ENCODE assay signal across 25 cellular contexts in the genomic region with DNA sequence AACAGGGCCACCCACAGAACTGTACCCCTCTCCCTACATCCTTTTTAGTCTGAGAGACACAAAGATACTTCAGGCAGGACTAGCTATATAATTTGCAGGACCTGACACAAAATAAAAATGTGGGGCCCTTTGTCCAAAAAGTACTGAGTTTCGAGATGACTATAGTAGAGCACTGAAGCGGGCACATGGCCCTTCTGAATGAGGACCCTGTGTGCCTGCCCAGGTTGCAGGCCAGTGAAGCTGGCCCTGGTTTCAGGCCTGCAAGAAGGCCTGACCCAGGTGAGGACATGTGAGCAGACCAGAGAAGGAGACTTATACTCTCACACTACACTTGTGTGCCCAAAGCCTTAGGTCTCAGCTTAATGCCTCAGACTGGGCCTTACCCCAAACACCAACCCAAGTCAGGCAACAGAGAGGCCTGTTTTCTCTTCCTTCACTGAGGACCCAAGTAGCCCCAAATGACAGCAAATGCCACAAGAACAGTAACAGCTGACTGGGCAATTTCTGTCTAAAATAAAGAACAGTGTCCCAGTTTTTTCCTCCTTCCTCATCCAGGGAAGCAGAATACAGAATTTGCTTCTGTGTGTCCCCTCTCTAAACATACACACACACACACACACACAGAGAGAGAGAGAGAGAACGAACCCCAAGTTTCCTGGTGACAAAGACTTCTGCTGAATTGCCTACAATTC.
A peak's percentile ranks its signal among the peaks of the same experiment; 100 is the strongest.
DNase-seq lines count a peak whose midpoint lies in the region; ATAC-seq and TF ChIP-seq lines count a peak whose summit lies in the region.
"Had no signal": no experiment of that assay in that cellular context is flagged by ENCODE, and none has a peak within 500 bp of the region (broad histone marks: within the 10 kb centered on the region; RNA-seq: fewer than 3 reads in every experiment).

No MANE protein-coding gene starts in this region.

- intact Hi-C loops in CD4-positive, alpha-beta T cell (cut with DNase I, micrococcal nuclease), result no loop called here
- intact Hi-C loops in OCI-LY7 (cut with micrococcal nuclease; ENCODE audit: unreplicated experiment), result no loop called here

- H4K8ac ChIP-seq in mesenchymal stem cell (ENCODE audit: low read length), result peak overlapping the region; percentile 48

- no peaks in the 10 kb centered on the region for H3K27me3 Mint-ChIP-seq in CD4-positive, alpha-beta T cell
- no peaks in the 10 kb centered on the region for H3K27me3 Mint-ChIP-seq in WTC11 (ENCODE audit: low read depth)
- H3K27me3 Mint-ChIP-seq: memory B cell had no signal

- peak overlapping the region; percentile 58 for H4K91ac ChIP-seq in mesenchymal stem cell (ENCODE audit: low read length)

- POLR2A ChIA-PET in CD4-positive, alpha-beta T cell (lab: Charles Lee), result interaction anchor here (0.7 to 1.5 kb wide), 4 partner anchors 11 to 16 kb away, joined by 3 to 8 read pairs (median 4); no protein-coding TSS in a partner anchor
- POLR2A ChIA-PET in WTC11 (lab: Charles Lee) (no interaction called here), OCI-LY7 (lab: Charles Lee) (interaction anchor here (0.5 to 3.1 kb wide), 7 partner anchors 10 to 77 kb away, joined by 3 to 15 read pairs (median 3); no protein-coding TSS in a partner anchor)

- no peak for ATAC-seq in CD4-positive, alpha-beta T cell (ENCODE audit: poor library complexity)
- no peak for ATAC-seq in WTC11
- ATAC-seq in HG02763 (IDR thresholded peaks at IDR 0.05; ENCODE audit: unreplicated experiment), result no peak
- no peak for ATAC-seq in HG02973 (IDR thresholded peaks at IDR 0.05; ENCODE audit: unreplicated experiment)
- ATAC-seq: HCT116 had no signal

- no peak for TF ChIP-seq CTCF in CD4-positive, alpha-beta T cell (IDR thresholded peaks at IDR 0.05)
- TF ChIP-seq CTCF in GM06990 (IDR thresholded peaks at IDR 0.05; ENCODE audit: insufficient read depth, low read length, poor library complexity, severe bottlenecking), result no peak
- no peak for TF ChIP-seq CTCF in WTC11 (IDR thresholded peaks at IDR 0.05)
- no peak for TF ChIP-seq CTCF in OCI-LY7 (conservative IDR thresholded peaks at IDR 0.05; ENCODE audit: low read length)

- no peak overlapping the region for H3K23ac ChIP-seq in mesenchymal stem cell (ENCODE audit: low read length in 2 of 2)

- no peaks in the 10 kb centered on the region for H3K27me3 ChIP-seq in CD4-positive, alpha-beta T cell (ENCODE audit: control insufficient read depth, insufficient read depth, low read length)
- H3K27me3 ChIP-seq in GM06990 (replicated peaks; ENCODE audit: control insufficient read depth, insufficient read depth, low read length) (no peaks in the 10 kb centered on the region), mesenchymal stem cell (ENCODE audit: control insufficient read depth in 1 of 2, insufficient read depth in 1 of 2, low read length in 2 of 2) (no peaks in the 10 kb centered on the region)
- H3K27me3 ChIP-seq: breast epithelium, colonic mucosa, esophagus squamous epithelium, Peyer's patch had no signal

- no peaks in the 10 kb centered on the region for H3K36me3 ChIP-seq in GM06990 (ENCODE audit: control insufficient read depth, insufficient read depth, low read length)
- peaks cover 0 to 4% of the 10 kb centered on the region in 2 experiments for H3K36me3 ChIP-seq in mesenchymal stem cell (ENCODE audit: control insufficient read depth in 1 of 2, insufficient read depth in 2 of 2, low read depth in 1 of 2, low read length in 2 of 2)
- H3K36me3 ChIP-seq in OCI-LY7 (ENCODE audit: insufficient read depth, low read length), result peaks cover 14% of the 10 kb centered on the region; the same call in 1 of the 2 replicates
- H3K36me3 ChIP-seq: breast epithelium, colonic mucosa, Peyer's patch, thoracic aorta had no signal

- peak overlapping the region in 1 of 2 experiments; percentile 11 for H3K4ac ChIP-seq in mesenchymal stem cell (ENCODE audit: low read depth in 1 of 2, low read length in 2 of 2)

- H3K9me3 Mint-ChIP-seq in CD4-positive, alpha-beta T cell, result no peaks in the 10 kb centered on the region
- H3K9me3 Mint-ChIP-seq in WTC11, result peaks cover 3% of the 10 kb centered on the region; the same call in 1 of the 2 replicates
- H3K9me3 Mint-ChIP-seq: endodermal cell, memory B cell had no signal

- no peaks in the 10 kb centered on the region for H3K9me2 ChIP-seq in OCI-LY7 (ENCODE audit: insufficient read depth, low read length)

- H3K4me1 ChIP-seq in mesenchymal stem cell (ENCODE audit: control insufficient read depth, insufficient read depth, low read depth, low read length) (no peaks in the 10 kb centered on the region), OCI-LY7 (ENCODE audit: insufficient read depth, low read length, poor library complexity, severe bottlenecking) (no peaks in the 10 kb centered on the region)
- H3K4me1 ChIP-seq: breast epithelium, colonic mucosa, esophagus squamous epithelium, Peyer's patch had no signal

- 99% methylated on average over 3 of the region's 3 CpGs for WGBS in mesenchymal stem cell

- no peak overlapping the region for H2BK120ac ChIP-seq in mesenchymal stem cell (ENCODE audit: low read depth, low read length)

- no peak overlapping the region for H3K4me3 Mint-ChIP-seq in CD4-positive, alpha-beta T cell
- no peak overlapping the region for H3K4me3 Mint-ChIP-seq in WTC11
- H3K4me3 Mint-ChIP-seq: endodermal cell, memory B cell had no signal

- no peak overlapping the region for H3K14ac ChIP-seq in mesenchymal stem cell (ENCODE audit: low read length in 2 of 2)

- H4K20me1 ChIP-seq in OCI-LY7 (ENCODE audit: insufficient read depth, low read length), result no peaks in the 10 kb centered on the region

- peaks cover 30% of the 10 kb centered on the region; the same call in 1 of the 2 replicates for H3K79me2 ChIP-seq in OCI-LY7 (ENCODE audit: insufficient read depth, low read depth, low read length)

- H3K4me3 ChIP-seq in GM06990 (replicated peaks; ENCODE audit: low read depth, low read length), result no peak overlapping the region
- H3K4me3 ChIP-seq in mesenchymal stem cell (ENCODE audit: insufficient read depth in 1 of 2, low read depth in 1 of 2, low read length in 2 of 2), result no peak overlapping the region
- no peak overlapping the region for H3K4me3 ChIP-seq in OCI-LY7 (ENCODE audit: low read depth, low read length, poor library complexity, severe bottlenecking)
- H3K4me3 ChIP-seq: breast epithelium, colonic mucosa, esophagus squamous epithelium, Peyer's patch, smooth muscle cell, thoracic aorta had no signal

- no peak overlapping the region for H3K9ac ChIP-seq in mesenchymal stem cell (ENCODE audit: low read length)

- no peak for DNase-seq in CD4-positive, alpha-beta T cell
- DNase-seq in GM06990 (ENCODE audit: extremely low read depth, insufficient read length) (peak; percentile 66), WTC11 (ENCODE audit: low spot score) (no peak), mesenchymal stem cell (no peak), OCI-LY7 (ENCODE audit: low spot score) (no peak)
- DNase-seq: activated CD4-positive, alpha-beta T cell treated with anti-CD3 and anti-CD28 coated beads for 1 hour; activated effector memory CD4-positive, alpha-beta T cell treated with anti-CD3 and anti-CD28 coated beads, Interleukin-2, amount 50 U/mL, for 16 hours; colonic mucosa; DMS153; endodermal cell; esophagus squamous epithelium; NCI-H1092; NCI-H187; NCI-H2171 treated with DMSO at 0.1 percent for 48 hours; NCI-H524; occipital lobe; Peyer's patch; stimulated activated CD4-positive, alpha-beta T cell treated with anti-CD3 and anti-CD28 coated beads, Interleukin-2, amount 100 ng/mL, for 24 hours had no signal

- H3K79me1 ChIP-seq in mesenchymal stem cell (replicated peaks; ENCODE audit: low read length, poor library complexity, severe bottlenecking), result no peaks in the 10 kb centered on the region

- no TSS peak for BruUV-seq in OCI-LY7 (replicated peaks; lab: Mats Ljungman, UMichigan)

- peak overlapping the region in 1 of 2 experiments; percentile 89 for H2BK12ac ChIP-seq in mesenchymal stem cell (ENCODE audit: low read length in 2 of 2)

- no peak overlapping the region for H2BK5ac ChIP-seq in mesenchymal stem cell (ENCODE audit: low read depth, low read length, poor library complexity, severe bottlenecking)

- no peak overlapping the region for H2AFZ ChIP-seq in mesenchymal stem cell (ENCODE audit: low read depth, low read length)
- no peak overlapping the region for H2AFZ ChIP-seq in OCI-LY7 (ENCODE audit: low read length)

- H2BK15ac ChIP-seq in mesenchymal stem cell (ENCODE audit: low read depth, poor library complexity, severe bottlenecking), result no peak overlapping the region

- H3K27ac Mint-ChIP-seq in CD4-positive, alpha-beta T cell, result peak overlapping the region; percentile 34
- peak overlapping the region; percentile 84; the same call in 1 of the 2 replicates for H3K27ac Mint-ChIP-seq in WTC11
- H3K27ac Mint-ChIP-seq: endodermal cell, memory B cell had no signal

- CTCF ChIA-PET in CD4-positive, alpha-beta T cell (lab: Charles Lee), result interaction anchor here (1.9 kb wide), 1 partner anchor 10 kb away, joined by 4 read pairs; no protein-coding TSS in a partner anchor
- CTCF ChIA-PET in WTC11 (lab: Charles Lee), result interaction anchor here (0.9 to 1.2 kb wide), 2 partner anchors 86 to 101 kb away, joined by 3 read pairs; a partner anchor contains a TSS
- CTCF ChIA-PET in OCI-LY7 (lab: Charles Lee; ENCODE audit: unreplicated experiment), result interaction anchor here (1.2 kb wide), 1 partner anchor 31 kb away, joined by 3 read pairs; no protein-coding TSS in a partner anchor

- H3K4me2 ChIP-seq in mesenchymal stem cell (ENCODE audit: low read length, poor library complexity, severe bottlenecking) (no peak overlapping the region), OCI-LY7 (ENCODE audit: low read length) (no peak overlapping the region)
- H3K4me2 ChIP-seq: smooth muscle cell had no signal

- no peak overlapping the region for H3K18ac ChIP-seq in mesenchymal stem cell (ENCODE audit: low read depth in 1 of 2, low read length in 2 of 2)

- H3K27ac ChIP-seq in CD4-positive, alpha-beta T cell (ENCODE audit: low read depth, low read length), result no peak overlapping the region
- H3K27ac ChIP-seq in mesenchymal stem cell (ENCODE audit: low read length, poor library complexity, severe bottlenecking), result no peak overlapping the region
- no peak overlapping the region for H3K27ac ChIP-seq in OCI-LY7 (ENCODE audit: low read depth, low read length, poor library complexity, severe bottlenecking)
- H3K27ac ChIP-seq: breast epithelium, colonic mucosa, esophagus squamous epithelium, Peyer's patch, thoracic aorta had no signal

- H3K9me3 ChIP-seq in CD4-positive, alpha-beta T cell (ENCODE audit: control insufficient read depth, low read length), result no peaks in the 10 kb centered on the region
- H3K9me3 ChIP-seq in mesenchymal stem cell (ENCODE audit: control insufficient read depth, low read length) (no peaks in the 10 kb centered on the region), OCI-LY7 (ENCODE audit: low read length) (no peaks in the 10 kb centered on the region)
- H3K9me3 ChIP-seq: breast epithelium, colonic mucosa, esophagus squamous epithelium, Peyer's patch, thoracic aorta had no signal

- H2AK5ac ChIP-seq in mesenchymal stem cell (ENCODE audit: low read length, severe bottlenecking), result no peak overlapping the region

- peaks cover 55% of the 10 kb centered on the region for H3K4me1 Mint-ChIP-seq in CD4-positive, alpha-beta T cell (ENCODE audit: low read depth)
- no peaks in the 10 kb centered on the region for H3K4me1 Mint-ChIP-seq in WTC11
- H3K4me1 Mint-ChIP-seq: endodermal cell had no signal

- H3K36me3 Mint-ChIP-seq in CD4-positive, alpha-beta T cell (ENCODE audit: low read depth), result peaks cover 3% of the 10 kb centered on the region
- H3K36me3 Mint-ChIP-seq in WTC11, result no peaks in the 10 kb centered on the region
